7 cellular contexts compared by ENCODE assay signal in the genomic region with DNA sequence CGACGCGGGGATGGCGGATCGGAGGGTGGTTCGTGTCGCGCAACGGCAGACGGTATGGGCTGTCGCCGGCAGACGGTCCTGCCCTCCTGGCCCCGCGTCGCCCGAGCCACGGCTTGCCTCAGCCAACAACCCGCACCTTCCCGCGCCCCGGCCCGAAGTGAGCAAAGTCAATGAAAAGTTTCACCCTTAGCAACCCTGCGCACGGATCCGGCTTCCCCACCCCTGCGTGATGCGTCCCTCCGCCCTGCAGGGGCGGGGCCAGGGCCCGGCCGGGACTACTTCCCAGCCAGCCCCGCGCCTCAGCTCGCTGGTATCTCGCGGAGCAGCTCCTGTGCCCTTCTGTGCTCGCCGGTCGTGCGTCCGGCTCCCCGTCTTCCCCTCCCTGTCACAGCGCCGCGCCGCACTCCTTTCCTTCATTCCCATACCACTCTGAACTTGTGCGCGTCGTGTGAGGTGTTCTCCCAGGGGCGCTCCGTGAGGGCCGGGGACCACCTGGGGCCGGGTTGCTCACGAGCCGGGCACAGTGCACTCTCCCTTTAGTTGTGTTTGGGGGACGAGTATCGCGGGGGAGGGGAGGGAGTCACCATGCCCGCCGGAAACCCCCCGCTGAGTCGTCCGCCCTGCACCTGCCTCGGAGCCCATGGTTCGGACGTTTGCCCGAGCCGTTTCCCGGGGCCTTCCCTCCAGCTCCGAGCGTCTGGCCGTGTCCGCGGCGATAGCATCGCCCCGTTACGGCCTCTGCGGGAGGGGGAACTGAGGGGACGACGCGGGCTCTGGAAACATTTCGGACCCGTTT. TPM values are rescaled to one million over a fixed set of nuclear protein-coding genes. Genes with fewer than 3 reads are reported as not detected.
DNase-seq lines count a peak whose midpoint lies in the region; ATAC-seq lines count a peak whose summit lies in the region.

A gene with protein sequence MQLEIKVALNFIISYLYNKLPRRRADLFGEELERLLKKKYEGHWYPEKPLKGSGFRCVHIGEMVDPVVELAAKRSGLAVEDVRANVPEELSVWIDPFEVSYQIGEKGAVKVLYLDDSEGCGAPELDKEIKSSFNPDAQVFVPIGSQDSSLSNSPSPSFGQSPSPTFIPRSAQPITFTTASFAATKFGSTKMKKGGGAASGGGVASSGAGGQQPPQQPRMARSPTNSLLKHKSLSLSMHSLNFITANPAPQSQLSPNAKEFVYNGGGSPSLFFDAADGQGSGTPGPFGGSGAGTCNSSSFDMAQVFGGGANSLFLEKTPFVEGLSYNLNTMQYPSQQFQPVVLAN (minus strand): TSS at position 163 of the 796 bp plus-strand sequence. CDS start 9,456 bp downstream, outside the sequence.

- DNase-seq in NCI-H460 (ENCODE audit: extremely low read depth, low read depth), result peak; percentile 87
- peak; percentile 95 for DNase-seq in cerebellar cortex (ENCODE audit: low spot score)
- peak; percentile 97 for DNase-seq in islet precursor cell
- DNase-seq in stimulated activated CD4-positive, alpha-beta T cell treated with anti-CD3 and anti-CD28 coated beads, Interleukin-12 subunit alpha, Interleukin-12 subunit beta, amount 100 ng/mL, for 4 hours, result peak; percentile 94

- ATAC-seq in GM18520 (IDR thresholded peaks at IDR 0.05; ENCODE audit: unreplicated experiment) (peak; percentile 46), HG03196 (IDR thresholded peaks at IDR 0.05; ENCODE audit: unreplicated experiment) (peak; percentile 45)
- peak; percentile 42 to 47 for ATAC-seq in activated CD4-positive, CD25-positive, alpha-beta regulatory T cell treated with anti-CD3 and anti-CD28 coated beads, Interleukin-2, amount 50 U/mL, for 24 hours

RNA-seq across cellular contexts. Expression of the gene that starts here (rescaled TPM):
- total RNA-seq in NCI-H460 (2014; rRNA removed; shearing (Covaris generic)), result 16.1 and 18.2 TPM in 2 replicates
- polyA plus RNA-seq in NCI-H460 (2014; cell fraction: nucleus; rRNA removed), result 9.7 and 9.8 TPM in 2 replicates

Comparison
In these comparisons a context has a peak if more than half of its experiments do, and no peak if none do; other contexts are left out.
1. Peak in every context shown above with its lines: DNase-seq and ATAC-seq.